In the genomic region with DNA sequence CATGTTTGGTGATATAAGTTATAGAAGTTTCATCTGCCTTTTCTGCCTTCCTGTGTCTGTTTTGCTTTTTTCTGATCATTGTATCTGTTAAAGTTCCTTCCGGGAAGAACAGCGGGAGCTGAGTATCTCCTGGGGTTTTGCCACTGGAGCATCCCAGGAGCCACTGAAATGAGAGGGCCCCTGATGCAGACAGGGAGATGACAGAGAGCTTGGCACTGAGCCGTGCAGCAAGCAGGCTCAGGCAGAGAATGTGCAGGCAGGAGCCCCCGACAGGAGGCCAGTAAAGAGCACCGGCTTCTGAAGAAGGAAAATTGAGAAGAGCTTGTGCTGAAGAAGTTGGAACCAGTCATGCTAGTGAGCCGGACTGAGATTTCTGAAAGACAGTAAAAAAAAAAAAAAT, we compare ENCODE assay signal across 21 cellular contexts.
A peak's percentile ranks its signal among the peaks of the same experiment; 100 is the strongest.
DNase-seq lines count a peak whose midpoint lies in the region; ATAC-seq and TF ChIP-seq lines count a peak whose summit lies in the region.
"Had no signal": no experiment of that assay in that cellular context is flagged by ENCODE, and none has a peak within 500 bp of the region (broad histone marks: within the 10 kb centered on the region; RNA-seq: fewer than 3 reads in every experiment).

No MANE protein-coding gene starts in this region.

- H3K4me1 ChIP-seq in suprapubic skin: no peaks in the 10 kb centered on the region

- TF ChIP-seq EP300 in suprapubic skin (IDR thresholded peaks at IDR 0.05): no peak

- peak overlapping the region; percentile 41 for H3K27ac Mint-ChIP-seq in nephron progenitor cell
- H3K27ac Mint-ChIP-seq: CD8-positive, alpha-beta T cell; IgD-negative memory B cell had no signal

- ATAC-seq in GM19035 (IDR thresholded peaks at IDR 0.05; ENCODE audit: unreplicated experiment): no peak
- ATAC-seq: CD8-positive, alpha-beta T cell; GM12878 had no signal

- H3K27me3 ChIP-seq in dorsolateral prefrontal cortex (no peaks in the 10 kb centered on the region), suprapubic skin (no peaks in the 10 kb centered on the region)

- TF ChIP-seq POLR2A in suprapubic skin (IDR thresholded peaks at IDR 0.05): no peak

- peak overlapping the region; percentile 45 to 100 (median 98) for H3K27ac ChIP-seq in dorsolateral prefrontal cortex
- H3K27ac ChIP-seq in suprapubic skin: no peak overlapping the region
- H3K27ac ChIP-seq: GM23248 had no signal

- 72% methylated on average over 6 of the region's 6 CpGs for WGBS in suprapubic skin

- H3K27me3 Mint-ChIP-seq in nephron progenitor cell (ENCODE audit: low read depth, poor library complexity): peaks cover 18% of the 10 kb centered on the region
- H3K27me3 Mint-ChIP-seq: IgD-negative memory B cell had no signal

- intact Hi-C loops in dorsolateral prefrontal cortex (cut with DNase I): no loop called here

- peak; percentile 10 for DNase-seq in NCI-H2171 treated with DMSO at 0.1 percent for 48 hours (lab: John Stamatoyannopoulos, UW)
- no peak for DNase-seq in NCI-H2171 (lab: John Stamatoyannopoulos, UW)
- DNase-seq in dorsolateral prefrontal cortex: no peak
- no peak for DNase-seq in nephron progenitor cell
- no peak for DNase-seq in iPS-NIHi7 (ENCODE audit: extremely low spot score)
- DNase-seq in midbrain (lab: John Stamatoyannopoulos, UW): no peak
- DNase-seq in suprapubic skin (ENCODE audit: low spot score in 2 of 2): no peak
- DNase-seq: 8988T; CD8-positive, alpha-beta T cell; DND-41; GDM1; GM23248; HCEC 1CT; NCI-H1105; NCI-H1694 treated with DMSO at 0.1 percent for 48 hours; NCI-H446 treated with DMSO at 0.1 percent for 48 hours; NK-92 treated with Interleukin-12 subunit alpha and Interleukin-12 subunit beta, amount 100 ng/mL, for 24 hours; SHP77 treated with DMSO at 0.1 percent for 48 hours had no signal

- H3K9me3 Mint-ChIP-seq in nephron progenitor cell: no peaks in the 10 kb centered on the region
- H3K9me3 Mint-ChIP-seq: CD8-positive, alpha-beta T cell; IgD-negative memory B cell had no signal

- H3K4me3 ChIP-seq in dorsolateral prefrontal cortex (no peak overlapping the region), suprapubic skin (no peak overlapping the region)
- H3K4me3 ChIP-seq: GM12878, GM23248 had no signal

- H3K9me3 ChIP-seq in suprapubic skin: no peaks in the 10 kb centered on the region

- no peak for TF ChIP-seq CTCF in dorsolateral prefrontal cortex (IDR thresholded peaks at IDR 0.05 in 54 of 56, conservative IDR thresholded peaks at IDR 0.05 in 2 of 56; ENCODE audit: low read depth in 1 of 56, partially characterized antibody in 56 of 56)
- no peak for TF ChIP-seq CTCF in nephron progenitor cell (IDR thresholded peaks at IDR 0.05)
- TF ChIP-seq CTCF in suprapubic skin (IDR thresholded peaks at IDR 0.05): no peak

- no peak overlapping the region for H3K4me3 Mint-ChIP-seq in nephron progenitor cell
- H3K4me3 Mint-ChIP-seq: CD8-positive, alpha-beta T cell; IgD-negative memory B cell had no signal

- no peaks in the 10 kb centered on the region for H3K36me3 Mint-ChIP-seq in nephron progenitor cell (ENCODE audit: low read depth)
- H3K36me3 Mint-ChIP-seq: CD8-positive, alpha-beta T cell; IgD-negative memory B cell had no signal

- H3K36me3 ChIP-seq in suprapubic skin: no peaks in the 10 kb centered on the region

- peaks cover 32% of the 10 kb centered on the region for H3K4me1 Mint-ChIP-seq in nephron progenitor cell
- H3K4me1 Mint-ChIP-seq: IgD-negative memory B cell had no signal
